Comparison of ENCODE assay signal across 29 cellular contexts in the genomic region with DNA sequence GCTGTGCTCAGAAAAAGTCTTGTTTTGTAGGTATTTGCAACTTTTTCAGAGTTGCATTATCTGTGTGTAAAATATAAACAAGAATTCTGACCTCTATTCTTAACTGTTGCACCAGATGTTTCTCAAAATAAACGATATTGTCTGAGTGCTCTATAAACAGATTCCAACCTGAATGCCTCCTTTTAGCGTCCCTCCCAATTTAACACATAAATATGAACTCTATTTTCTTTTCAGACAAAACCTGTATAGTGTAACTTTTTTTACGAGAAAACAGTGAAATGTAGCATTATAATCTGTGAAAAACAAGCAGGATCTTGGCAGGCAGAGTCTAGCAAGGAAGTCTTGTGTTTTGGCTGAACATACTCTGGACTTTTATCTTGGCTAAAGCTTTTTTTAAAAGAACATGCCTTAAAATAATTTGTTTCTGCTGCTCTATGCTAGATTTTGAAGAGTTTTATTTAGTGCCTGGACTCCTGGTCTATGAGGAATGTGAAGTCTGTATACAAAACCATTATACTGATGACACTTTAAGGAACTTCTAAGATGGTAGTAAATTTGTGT.
DNase-seq lines count a peak whose midpoint lies in the region; ATAC-seq, FAIRE-seq and TF ChIP-seq lines count a peak whose summit lies in the region.
"Had no signal": no experiment of that assay in that cellular context is flagged by ENCODE, and none has a peak within 500 bp of the region (broad histone marks: within the 10 kb centered on the region; RNA-seq: fewer than 3 reads in every experiment).

No MANE protein-coding gene starts in this region.

- H3K79me2 ChIP-seq in GM23248 (ENCODE audit: insufficient read depth) = no peaks in the 10 kb centered on the region

- no peak overlapping the region for H3K27ac ChIP-seq in GM23248
- H3K27ac ChIP-seq in SJCRH30 = peak overlapping the region; percentile 17; the same call in 1 of the 2 replicates
- no peak overlapping the region for H3K27ac ChIP-seq in CD8-positive, alpha-beta T cell (ENCODE audit: low read depth, low read length)
- H3K27ac ChIP-seq: A549, colonic mucosa, foreskin keratinocyte, thyroid gland had no signal

- 0 out of 2 replicates have a peak overlapping the region, but pooled peaks have one; percentile 33 for H2AFZ ChIP-seq in GM23248

- no peak for TF ChIP-seq CTCF in mesothelial cell of epicardium (IDR thresholded peaks at IDR 0.05; ENCODE audit: unreplicated experiment)
- no peak for TF ChIP-seq CTCF in CD8-positive, alpha-beta T cell (IDR thresholded peaks at IDR 0.05)

- in situ Hi-C loops in GM23248 (cut with MboI) = no loop called here

- intact Hi-C loops in CD8-positive, alpha-beta T cell (cut with DNase I, micrococcal nuclease) = no loop called here

- WGBS in GM23248 (ENCODE audit: low coverage in 1 of 2, low lambda C conversion rate in 2 of 2, missing lambda C conversion rate in 2 of 2), 2 experiments = 2 to 6% methylated on average over 3 of the region's 3 CpGs

- H3K9me3 Mint-ChIP-seq in mesothelial cell of epicardium = no peaks in the 10 kb centered on the region
- peaks cover 5% of the 10 kb centered on the region for H3K9me3 Mint-ChIP-seq in CD8-positive, alpha-beta T cell

- no peak overlapping the region for H3K4me3 ChIP-seq in GM23248
- no peak overlapping the region for H3K4me3 ChIP-seq in SJCRH30
- peak overlapping the region; percentile 34 for H3K4me3 ChIP-seq in endocrine pancreas (ENCODE audit: control insufficient read depth, insufficient read depth, low read length)
- H3K4me3 ChIP-seq in CD8-positive, alpha-beta T cell (ENCODE audit: low read depth, low read length) = no peak overlapping the region
- H3K4me3 ChIP-seq: A549, colonic mucosa, thyroid gland had no signal

- no peaks in the 10 kb centered on the region for H3K9me3 ChIP-seq in GM23248 (ENCODE audit: low read depth)
- no peaks in the 10 kb centered on the region for H3K9me3 ChIP-seq in SJCRH30 (replicated peaks)
- no peaks in the 10 kb centered on the region for H3K9me3 ChIP-seq in endocrine pancreas (ENCODE audit: control insufficient read depth, low read length)
- no peaks in the 10 kb centered on the region for H3K9me3 ChIP-seq in CD8-positive, alpha-beta T cell (ENCODE audit: low read length)
- H3K9me3 ChIP-seq: A549, colonic mucosa, thyroid gland had no signal

- CTCF ChIA-PET in CD8-positive, alpha-beta T cell (lab: Charles Lee) = no interaction called here

- H3K36me3 Mint-ChIP-seq in mesothelial cell of epicardium = no peaks in the 10 kb centered on the region
- H3K36me3 Mint-ChIP-seq in CD8-positive, alpha-beta T cell = no peaks in the 10 kb centered on the region
- H3K36me3 Mint-ChIP-seq: naive thymus-derived CD8-positive, alpha-beta T cell had no signal

- H4K20me1 ChIP-seq in GM23248 (ENCODE audit: insufficient read depth) = no peaks in the 10 kb centered on the region

- H3K4me3 Mint-ChIP-seq in mesothelial cell of epicardium = no peak overlapping the region
- no peak overlapping the region for H3K4me3 Mint-ChIP-seq in CD8-positive, alpha-beta T cell
- H3K4me3 Mint-ChIP-seq: activated naive CD8-positive, alpha-beta T cell treated with anti-CD3 and anti-CD28 coated beads, Interleukin-2, amount 50 U/mL, for 24 hours; CD8-positive, alpha-beta memory T cell; effector memory CD8-positive, alpha-beta T cell; naive thymus-derived CD8-positive, alpha-beta T cell had no signal

- POLR2A ChIA-PET in CD8-positive, alpha-beta T cell (lab: Charles Lee) = no interaction called here

- H3K4me1 ChIP-seq in GM23248 (ENCODE audit: insufficient read depth) = peaks cover 6% of the 10 kb centered on the region; the same call in 1 of the 2 replicates
- 0 out of 2 replicates have a peak, but pooled peaks cover 4% of the 10 kb centered on the region for H3K4me1 ChIP-seq in SJCRH30
- peaks cover 9% of the 10 kb centered on the region for H3K4me1 ChIP-seq in endocrine pancreas (ENCODE audit: control insufficient read depth, insufficient read depth, low read length)
- no peaks in the 10 kb centered on the region for H3K4me1 ChIP-seq in CD8-positive, alpha-beta T cell (ENCODE audit: insufficient read depth, low read length)
- H3K4me1 ChIP-seq: A549, colonic mucosa had no signal

- H3K4me2 ChIP-seq in GM23248 (ENCODE audit: unreplicated experiment) = no peak overlapping the region
- H3K4me2 ChIP-seq: A549 had no signal

- H3K27me3 Mint-ChIP-seq in mesothelial cell of epicardium (ENCODE audit: low read depth) = no peaks in the 10 kb centered on the region
- H3K27me3 Mint-ChIP-seq in CD8-positive, alpha-beta T cell (ENCODE audit: low read depth) = no peaks in the 10 kb centered on the region
- H3K27me3 Mint-ChIP-seq: activated naive CD8-positive, alpha-beta T cell treated with anti-CD3 and anti-CD28 coated beads, Interleukin-2, amount 50 U/mL, for 24 hours; CD8-positive, alpha-beta memory T cell; effector memory CD8-positive, alpha-beta T cell; naive thymus-derived CD8-positive, alpha-beta T cell had no signal

- no peaks in the 10 kb centered on the region for H3F3A ChIP-seq in GM23248 (ENCODE audit: insufficient read depth)

- H3K27ac Mint-ChIP-seq in mesothelial cell of epicardium = peak overlapping the region; percentile 80
- no peak overlapping the region for H3K27ac Mint-ChIP-seq in CD8-positive, alpha-beta T cell
- H3K27ac Mint-ChIP-seq: activated naive CD8-positive, alpha-beta T cell treated with anti-CD3 and anti-CD28 coated beads, Interleukin-2, amount 50 U/mL, for 24 hours; CD8-positive, alpha-beta memory T cell; effector memory CD8-positive, alpha-beta T cell; naive thymus-derived CD8-positive, alpha-beta T cell had no signal

- no peak for DNase-seq in GM23248
- no peak for DNase-seq in SJCRH30
- no peak for DNase-seq in mesothelial cell of epicardium (ENCODE audit: low spot score in 2 of 2, unreplicated experiment in 2 of 2)
- no peak for DNase-seq in RCC 7860 (ENCODE audit: low spot score)
- no peak for DNase-seq in DMS79 treated with DMSO at 0.1 percent for 48 hours (lab: John Stamatoyannopoulos, UW)
- no peak for DNase-seq in CD8-positive, alpha-beta T cell
- DNase-seq: activated CD4-positive, alpha-beta T cell treated with anti-CD3 and anti-CD28 coated beads for 4 hours; activated CD8-positive, alpha-beta memory T cell treated with anti-CD3 and anti-CD28 coated beads for 24 hours; activated gamma-delta T cell; activated naive CD8-positive, alpha-beta T cell treated with anti-CD3 and anti-CD28 coated beads, Interleukin-2, amount 50 U/mL, for 24 hours; AML-193; CD8-positive, alpha-beta memory T cell; colonic mucosa; DMS 273 treated with DMSO at 0.1 percent for 48 hours; effector memory CD8-positive, alpha-beta T cell; foreskin keratinocyte; midbrain; naive thymus-derived CD8-positive, alpha-beta T cell; NCI-H1105 treated with DMSO at 0.1 percent for 48 hours; NCI-H1930; NCI-H524 treated with DMSO at 0.1 percent for 48 hours; stimulated activated naive CD4-positive, alpha-beta T cell treated with Interleukin-2 at 50 U/mL for 16 hours; thyroid gland had no signal

- H3K27me3 ChIP-seq in GM23248 (replicated peaks; ENCODE audit: insufficient read depth) = no peaks in the 10 kb centered on the region
- H3K27me3 ChIP-seq in SJCRH30 = no peaks in the 10 kb centered on the region
- H3K27me3 ChIP-seq in endocrine pancreas (ENCODE audit: control insufficient read depth, insufficient read depth, low read length) = no peaks in the 10 kb centered on the region
- H3K27me3 ChIP-seq in CD8-positive, alpha-beta T cell (ENCODE audit: insufficient read depth, low read length) = no peaks in the 10 kb centered on the region
- H3K27me3 ChIP-seq: colonic mucosa, foreskin keratinocyte, thyroid gland had no signal

- H3K4me1 Mint-ChIP-seq in mesothelial cell of epicardium = peaks cover 29% of the 10 kb centered on the region
- no peaks in the 10 kb centered on the region for H3K4me1 Mint-ChIP-seq in CD8-positive, alpha-beta T cell (ENCODE audit: low read depth)
- H3K4me1 Mint-ChIP-seq: activated naive CD8-positive, alpha-beta T cell treated with anti-CD3 and anti-CD28 coated beads, Interleukin-2, amount 50 U/mL, for 24 hours; CD8-positive, alpha-beta memory T cell; naive thymus-derived CD8-positive, alpha-beta T cell had no signal

- no peak for ATAC-seq in CD8-positive, alpha-beta T cell
- ATAC-seq in GM21723 (IDR thresholded peaks at IDR 0.05; ENCODE audit: unreplicated experiment) = no peak
- ATAC-seq: A549; activated naive CD8-positive, alpha-beta T cell treated with anti-CD3 and anti-CD28 coated beads, Interleukin-2, amount 50 U/mL, for 24 hours; effector memory CD8-positive, alpha-beta T cell; esophagus mucosa; foreskin keratinocyte; naive thymus-derived CD8-positive, alpha-beta T cell had no signal

- no peaks in the 10 kb centered on the region for H3K9me2 ChIP-seq in GM23248 (ENCODE audit: insufficient read depth)

- no peak overlapping the region for H3K9ac ChIP-seq in GM23248
- H3K9ac ChIP-seq in endocrine pancreas (ENCODE audit: control insufficient read depth, insufficient read depth, low read length) = no peak overlapping the region

- no peaks in the 10 kb centered on the region for H3K36me3 ChIP-seq in GM23248 (ENCODE audit: low read depth)
- H3K36me3 ChIP-seq in SJCRH30 = no peaks in the 10 kb centered on the region
- no peaks in the 10 kb centered on the region for H3K36me3 ChIP-seq in endocrine pancreas (ENCODE audit: control insufficient read depth, insufficient read depth, low read length)
- no peaks in the 10 kb centered on the region for H3K36me3 ChIP-seq in CD8-positive, alpha-beta T cell (ENCODE audit: insufficient read depth, low read length)
- H3K36me3 ChIP-seq: colonic mucosa, thyroid gland had no signal

- no peak for FAIRE-seq in RCC 7860 (lab: Jason Lieb, UNC)
- FAIRE-seq: A549, GM12891, H1 had no signal
